Comparison of ENCODE assay signal across 29 cellular contexts in genomic region chr3:189988854-189989253, GRCh38.
"Had no signal": no experiment of that assay in that cellular context is flagged by ENCODE, and none has a peak within 500 bp of the region (broad histone marks: within the 10 kb centered on the region; RNA-seq: fewer than 3 reads in every experiment).

No MANE protein-coding gene starts in this region.

- H3K4me3 ChIP-seq: adrenal gland, body of pancreas, breast epithelium, PC-9 had no signal

- ATAC-seq: activated naive CD4-positive, alpha-beta T cell treated with anti-CD3 and anti-CD28 coated beads, Interleukin-2, amount 50 U/mL, for 72 hours; activated T-cell treated with anti-CD3 and anti-CD28 coated beads, Interleukin-2, amount 50 U/mL, for 4 hours; body of pancreas had no signal

- DNase-seq: activated CD4-positive, alpha-beta memory T cell treated with anti-CD3 and anti-CD28 coated beads for 36 hours; activated CD4-positive, alpha-beta T cell treated with anti-CD3 and anti-CD28 coated beads for 4 hours; activated CD4-positive, alpha-beta T cell treated with anti-CD3 and anti-CD28 coated beads, Interleukin-2, amount 50 U/mL, for 1 hour; activated CD4-positive, CD25-positive, alpha-beta regulatory T cell treated with anti-CD3 and anti-CD28 coated beads, Interleukin-2, amount 50 U/mL, for 72 hours; activated CD8-positive, alpha-beta memory T cell treated with anti-CD3 and anti-CD28 coated beads, Interleukin-2, amount 50 U/mL, for 4 hours; activated gamma-delta T cell treated with Interleukin-2 at 50 U/mL for 16 hours; activated naive CD4-positive, alpha-beta T cell treated with anti-CD3 and anti-CD28 coated beads for 36 hours; activated T-cell treated with anti-CD3 and anti-CD28 coated beads for 4 hours; activated T-cell treated with anti-CD3 and anti-CD28 coated beads, Interleukin-2, amount 50 U/mL, for 4 hours; adrenal gland; body of pancreas; Karpas-422; KBM-7; NCI-H1105; NCI-H1417 treated with DMSO at 0.1 percent for 48 hours; NCI-H187 treated with DMSO at 0.1 percent for 48 hours; NCI-H2081; NCI-H2171 treated with DMSO at 0.1 percent for 48 hours; NCI-H2227 treated with DMSO at 0.1 percent for 48 hours; NCI-H446; NCI-H510A treated with DMSO at 0.1 percent for 48 hours; NCI-H526 treated with DMSO at 0.1 percent for 48 hours; PC-9; Right ventricle myocardium superior; T1000 had no signal

- H3K36me3 ChIP-seq: breast epithelium had no signal

- H3K27ac ChIP-seq: adrenal gland, body of pancreas, breast epithelium, PC-9 had no signal

- H2AFZ ChIP-seq: PC-9 had no signal

- H3K9me3 ChIP-seq: adrenal gland, body of pancreas, breast epithelium had no signal

- H3K4me1 ChIP-seq: body of pancreas, breast epithelium had no signal

- H3K4me2 ChIP-seq: PC-9 had no signal

- H3K27me3 ChIP-seq: adrenal gland, body of pancreas, breast epithelium had no signal

- FAIRE-seq: astrocyte, TTC549 had no signal
